8 cellular contexts compared by ENCODE assay signal in the genomic region with DNA sequence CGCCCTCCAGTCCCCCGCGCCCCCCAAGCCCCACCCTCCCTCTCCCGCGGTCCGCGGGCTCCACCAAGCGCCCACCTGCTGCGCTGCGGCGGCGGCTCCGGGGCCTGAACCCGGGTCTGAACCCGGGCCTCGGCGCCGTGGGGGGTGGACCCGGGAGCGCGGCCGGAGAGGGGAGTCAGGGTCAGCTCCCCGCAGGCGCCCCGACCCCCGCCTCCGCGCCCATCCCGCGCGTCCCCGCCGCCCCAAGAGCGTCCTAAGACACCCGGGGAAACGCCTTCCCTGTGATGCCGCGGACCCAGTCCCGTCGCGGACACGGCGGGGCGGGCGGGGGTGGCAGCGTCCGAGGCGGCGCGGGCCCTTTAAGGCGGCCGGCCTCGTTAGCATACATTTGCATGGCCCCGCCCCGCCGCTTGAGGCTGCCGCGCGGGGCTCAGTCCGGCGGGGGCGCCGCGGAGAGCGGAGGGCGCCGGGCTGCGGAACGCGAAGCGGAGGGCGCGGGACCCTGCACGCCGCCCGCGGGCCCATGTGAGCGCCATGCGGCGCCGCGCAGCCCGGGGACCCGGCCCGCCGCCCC. TPM values are rescaled to one million over a fixed set of nuclear protein-coding genes. Genes with fewer than 3 reads are reported as not detected.
DNase-seq lines count a peak whose midpoint lies in the region; ATAC-seq and TF ChIP-seq lines count a peak whose summit lies in the region.

A gene (plus strand): TSS at position 433 of the 574 bp plus-strand sequence. CDS start 102 bp downstream, at position 535.

- TF ChIP-seq CTCF in NB4 (IDR thresholded peaks at IDR 0.05; ENCODE audit: low read depth, low read length) (peak; percentile 8), progenitor cell of endocrine pancreas (IDR thresholded peaks at IDR 0.05; ENCODE audit: unreplicated experiment) (peak; percentile 8)

- peak within 1 kb of the TSS; percentile 51 for H3K4me3 Mint-ChIP-seq in progenitor cell of endocrine pancreas (ENCODE audit: low read depth)

- no peaks in the 10 kb centered on the region for H3K36me3 Mint-ChIP-seq in progenitor cell of endocrine pancreas (ENCODE audit: insufficient read depth)

- no peaks in the 10 kb centered on the region for H3K4me1 Mint-ChIP-seq in progenitor cell of endocrine pancreas (ENCODE audit: low read depth)

- ATAC-seq in GM19468 (IDR thresholded peaks at IDR 0.05; ENCODE audit: extremely low read depth, unreplicated experiment), result peak; percentile 64

- peaks cover 49% of the 10 kb centered on the region for H3K27me3 Mint-ChIP-seq in progenitor cell of endocrine pancreas

- intact Hi-C loops in head of caudate nucleus (cut with DNase I), result loop anchor here (5.0 to 10.0 kb wide), 2 partner anchors 93 to 726 kb away; no protein-coding TSS in a partner anchor

- peak; percentile 79 for DNase-seq in Daoy (ENCODE audit: low read depth)
- DNase-seq in NB4 (ENCODE audit: low read depth), result peak; percentile 90
- DNase-seq in activated naive CD4-positive, alpha-beta T cell treated with anti-CD3 and anti-CD28 coated beads, Interleukin-2, amount 50 U/mL, for 16 hours, result peak; percentile 49
- DNase-seq in head of caudate nucleus, result peak in 39 of 42 donors; percentile 42 to 84 (median 65)
- no peak for DNase-seq in progenitor cell of endocrine pancreas (ENCODE audit: low spot score, unreplicated experiment)
- no peak for DNase-seq in NCI-H1436 treated with DMSO at 0.1 percent for 48 hours (lab: John Stamatoyannopoulos, UW)
- no peak for DNase-seq in SHP77 treated with DMSO at 0.1 percent for 48 hours (lab: John Stamatoyannopoulos, UW)

- peak; percentile 85 for TF ChIP-seq POLR2A in NB4 (IDR thresholded peaks at IDR 0.05; ENCODE audit: extremely low read depth, insufficient read length)

- peak within 1 kb of the TSS; percentile 71 for H3K4me3 ChIP-seq in NB4 (ENCODE audit: low read depth, low read length)

- H3K9me3 Mint-ChIP-seq in progenitor cell of endocrine pancreas (ENCODE audit: low read depth), result no peaks in the 10 kb centered on the region

- H3K27ac Mint-ChIP-seq in progenitor cell of endocrine pancreas, result no peak within 1 kb of the TSS

RNA-seq across cellular contexts. Expression of the gene that starts here (rescaled TPM):
- total RNA-seq in Daoy (2014; rRNA removed; shearing (Covaris generic)), result 3.1 and 11.4 TPM in 2 replicates
- 0.48 and 0.49 TPM in 2 replicates for total RNA-seq in progenitor cell of endocrine pancreas

Comparison
In these comparisons a context has a peak if more than half of its experiments do, and no peak if none do; other contexts are left out.
1. DNase-seq: peak in Daoy (single experiment), NB4 (single experiment), activated naive CD4-positive, alpha-beta T cell treated with anti-CD3 and anti-CD28 coated beads, Interleukin-2, amount 50 U/mL, for 16 hours (single experiment) and head of caudate nucleus (39 of 42); none in progenitor cell of endocrine pancreas (single experiment), NCI-H1436 treated with DMSO at 0.1 percent for 48 hours (single experiment) and SHP77 treated with DMSO at 0.1 percent for 48 hours (single experiment).